In the genomic region with DNA sequence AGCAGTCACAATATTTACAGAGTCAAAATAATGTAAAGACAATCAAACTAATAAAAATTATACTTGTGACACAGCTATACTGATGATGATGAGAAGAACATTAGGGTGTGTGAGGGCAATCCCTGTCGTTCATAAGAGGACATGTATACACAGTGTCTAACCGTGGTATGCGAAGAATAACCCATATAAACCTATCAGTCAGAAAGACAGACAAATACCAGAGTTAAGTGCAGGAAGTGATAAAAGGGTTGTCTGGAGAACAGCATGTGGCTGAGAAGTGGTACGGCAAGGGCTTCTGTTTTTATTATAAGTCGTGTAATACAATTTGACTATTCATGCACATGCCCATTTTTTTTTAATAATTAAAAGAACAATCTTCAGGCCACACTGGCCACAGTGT, we compare ENCODE assay signal across 21 cellular contexts. TPM values are rescaled to one million over a fixed set of nuclear protein-coding genes. Genes with fewer than 3 reads are reported as not detected.
DNase-seq lines count a peak whose midpoint lies in the region; ATAC-seq and TF ChIP-seq lines count a peak whose summit lies in the region.
"Had no signal": no experiment of that assay in that cellular context is flagged by ENCODE, and none has a peak within 500 bp of the region (broad histone marks: within the 10 kb centered on the region; RNA-seq: fewer than 3 reads in every experiment).

No MANE protein-coding gene starts in this region.

- intact Hi-C loops in left ventricle myocardium superior (cut with micrococcal nuclease): no loop called here
- intact Hi-C loops in left cardiac atrium (cut with DNase I): no loop called here
- intact Hi-C loops in vagina (cut with DNase I): no loop called here
- intact Hi-C loops in PC-9 (cut with micrococcal nuclease; ENCODE audit: unreplicated experiment): no loop called here

- H3K4me2 ChIP-seq in smooth muscle cell (peak overlapping the region; percentile 63), PC-9 (no peak overlapping the region)
- H3K4me2 ChIP-seq: BLaER1 treated with 17β-estradiol and CSF1 and Interleukin-3, amounts not matched to agents 10 nM and 100 nM had no signal

- CTCF ChIA-PET in PC-9 (lab: Charles Lee): no interaction called here

- H3K27ac Mint-ChIP-seq in endothelial cell (ENCODE audit: unreplicated experiment): no peak overlapping the region
- H3K27ac Mint-ChIP-seq: B cell; CD14-positive monocyte; CD4-positive, alpha-beta T cell had no signal

- no peak for TF ChIP-seq CTCF in endothelial cell (IDR thresholded peaks at IDR 0.05; ENCODE audit: unreplicated experiment)
- TF ChIP-seq CTCF in smooth muscle cell (IDR thresholded peaks at IDR 0.05; ENCODE audit: borderline replicate concordance, insufficient read depth, poor library complexity, severe bottlenecking): no peak
- TF ChIP-seq CTCF in vagina (IDR thresholded peaks at IDR 0.05): no peak
- TF ChIP-seq CTCF in PC-9 (conservative IDR thresholded peaks at IDR 0.05): no peak

- no peaks in the 10 kb centered on the region for H3K4me1 Mint-ChIP-seq in endothelial cell (ENCODE audit: unreplicated experiment)
- H3K4me1 Mint-ChIP-seq: CD14-positive monocyte had no signal

- H3K4me1 ChIP-seq in smooth muscle cell (ENCODE audit: low read depth) (peaks cover 9% of the 10 kb centered on the region), vagina (no peaks in the 10 kb centered on the region), PC-9 (replicated peaks; ENCODE audit: insufficient read depth) (no peaks in the 10 kb centered on the region)
- H3K4me1 ChIP-seq: HAP-1 had no signal

- BruUV-seq in PC-9 (replicated peaks; lab: Mats Ljungman, UMichigan): no TSS peak

- H3K36me3 ChIP-seq in smooth muscle cell (ENCODE audit: low read depth) (no peaks in the 10 kb centered on the region), vagina (no peaks in the 10 kb centered on the region), PC-9 (ENCODE audit: low read depth) (no peaks in the 10 kb centered on the region)
- H3K36me3 ChIP-seq: HAP-1 had no signal

- H3K27me3 ChIP-seq in smooth muscle cell (ENCODE audit: low read depth) (no peaks in the 10 kb centered on the region), vagina (no peaks in the 10 kb centered on the region), PC-9 (ENCODE audit: insufficient read depth, low read depth) (no peaks in the 10 kb centered on the region)
- H3K27me3 ChIP-seq: BLaER1 treated with 17β-estradiol and CSF1 and Interleukin-3, amounts not matched to agents 10 nM and 100 nM had no signal

- H3K36me3 Mint-ChIP-seq in endothelial cell (ENCODE audit: low read depth, unreplicated experiment): peaks cover 43% of the 10 kb centered on the region

- H3K9me3 Mint-ChIP-seq in endothelial cell (ENCODE audit: unreplicated experiment): no peaks in the 10 kb centered on the region
- H3K9me3 Mint-ChIP-seq: CD4-positive, alpha-beta T cell; CD8-positive, alpha-beta memory T cell had no signal

- H3K4me3 Mint-ChIP-seq in endothelial cell (ENCODE audit: unreplicated experiment): peak overlapping the region; percentile 19
- H3K4me3 Mint-ChIP-seq: B cell; CD14-positive monocyte; CD4-positive, alpha-beta T cell; CD8-positive, alpha-beta memory T cell had no signal

- no peaks in the 10 kb centered on the region for H3K9me2 ChIP-seq in PC-9 (ENCODE audit: insufficient read depth)

- H3K27me3 Mint-ChIP-seq in endothelial cell (ENCODE audit: unreplicated experiment): no peaks in the 10 kb centered on the region
- H3K27me3 Mint-ChIP-seq: B cell; CD4-positive, alpha-beta T cell; CD8-positive, alpha-beta memory T cell had no signal

- no peak overlapping the region for H3K4me3 ChIP-seq in smooth muscle cell
- no peak overlapping the region for H3K4me3 ChIP-seq in vagina
- H3K4me3 ChIP-seq in PC-9: no peak overlapping the region
- H3K4me3 ChIP-seq: BLaER1 treated with 17β-estradiol and CSF1 and Interleukin-3, amounts not matched to agents 10 nM and 100 nM; GM12878; HAP-1 had no signal

- peaks cover 15% of the 10 kb centered on the region for H3F3A ChIP-seq in smooth muscle cell (ENCODE audit: low read depth)
- H3F3A ChIP-seq in PC-9 (ENCODE audit: insufficient read depth, low read depth): peaks cover 9% of the 10 kb centered on the region; the same call in 1 of the 2 replicates

- DNase-seq in left ventricle myocardium superior (no peak), left cardiac atrium (no peak), EH (ENCODE audit: low read depth) (peak; percentile 15), endothelial cell (ENCODE audit: low spot score) (no peak), smooth muscle cell (lab: John Stamatoyannopoulos, UW; ENCODE audit: unreplicated experiment) (no peak), germinal center (ENCODE audit: low spot score) (no peak), vagina (ENCODE audit: extremely low spot score in 2 of 2) (no peak), PC-9 (no peak)
- DNase-seq: CD4-positive, alpha-beta T cell; DMS 273 treated with DMSO at 0.1 percent for 48 hours; DND-41; EL; GDM1; GOT3 had no signal

- POLR2A ChIA-PET in PC-9 (lab: Charles Lee; ENCODE audit: unreplicated experiment): no interaction called here

- no peak for TF ChIP-seq POLR2A in vagina (IDR thresholded peaks at IDR 0.05)

- H3K9me3 ChIP-seq in smooth muscle cell (replicated peaks; ENCODE audit: low read depth) (no peaks in the 10 kb centered on the region), vagina (no peaks in the 10 kb centered on the region), PC-9 (ENCODE audit: insufficient read depth, low read depth) (no peaks in the 10 kb centered on the region)
- H3K9me3 ChIP-seq: HAP-1 had no signal

- H3K79me2 ChIP-seq in smooth muscle cell (ENCODE audit: low read depth) (peaks cover 9% of the 10 kb centered on the region), PC-9 (ENCODE audit: low read depth) (no peaks in the 10 kb centered on the region)

- H3K9ac ChIP-seq in smooth muscle cell (ENCODE audit: low read depth): no peak overlapping the region
- H3K9ac ChIP-seq: BLaER1 treated with 17β-estradiol and CSF1 and Interleukin-3, amounts not matched to agents 10 nM and 100 nM had no signal

- H3K27ac ChIP-seq in smooth muscle cell (ENCODE audit: low read depth) (peak overlapping the region; percentile 69), vagina (no peak overlapping the region), PC-9 (no peak overlapping the region)
- H3K27ac ChIP-seq: BLaER1 treated with 17β-estradiol and CSF1 and Interleukin-3, amounts not matched to agents 10 nM and 100 nM had no signal

- ATAC-seq in left ventricle myocardium superior (peak; percentile 21), left cardiac atrium (no peak)
- ATAC-seq: GM12878 had no signal

- H2AFZ ChIP-seq in smooth muscle cell (ENCODE audit: low read depth): no peak overlapping the region
- H2AFZ ChIP-seq in PC-9: no peak overlapping the region

- WGBS in smooth muscle cell (ENCODE audit: low lambda C conversion rate): 13% methylated on average over 5 of the region's 5 CpGs

- H4K20me1 ChIP-seq in smooth muscle cell (ENCODE audit: low read depth) (peaks cover 19% of the 10 kb centered on the region), PC-9 (ENCODE audit: insufficient read depth) (0 out of 2 replicates have a peak, but pooled peaks cover 3% of the 10 kb centered on the region)

RNA-seq across cellular contexts. Expression of a gene that starts 46.7 kb away (rescaled TPM):
- total RNA-seq in left ventricle myocardium superior (6.0 TPM), left cardiac atrium (10 to 100 TPM; 11.9 to 12.0 TPM), endothelial cell (ENCODE audit: unreplicated experiment) (21.7 TPM), smooth muscle cell (17.1 and 25.3 TPM in 2 replicates), vagina (26.0 TPM), PC-9 (2021) (31.3 and 35.6 TPM in 2 replicates)
- 29.8 and 33.2 TPM in 2 replicates for polyA plus RNA-seq in smooth muscle cell

RNA-seq across cellular contexts. Expression of a gene that starts 57.5 kb away (rescaled TPM):
- total RNA-seq in left ventricle myocardium superior (0.47 TPM), left cardiac atrium (1 to 10 TPM; 1.3 to 3.0 TPM), endothelial cell (ENCODE audit: unreplicated experiment) (4.3 TPM), smooth muscle cell (1.8 and 4.2 TPM in 2 replicates), vagina (0.74 TPM), PC-9 (2021) (not detected in 2 replicates)
- polyA plus RNA-seq in smooth muscle cell: 2.9 and 3.5 TPM in 2 replicates
- total RNA-seq: GM12878 had no signal
- polyA plus RNA-seq: AG04450, CD14-positive monocyte, GM12878 had no signal
